Comparison of ENCODE assay signal across 23 cellular contexts in genomic region chr11:116715383-116715782, GRCh38.
"Had no signal": no experiment of that assay in that cellular context is flagged by ENCODE, and none has a peak within 500 bp of the region (broad histone marks: within the 10 kb centered on the region; RNA-seq: fewer than 3 reads in every experiment).

No MANE protein-coding gene starts in this region.

- H3K9me3 Mint-ChIP-seq: activated B cell treated with CpG ODN at 0.5 μM for 24 hours; activated CD4-positive, alpha-beta memory T cell treated with anti-CD3 and anti-CD28 coated beads for 36 hours; activated naive CD8-positive, alpha-beta T cell treated with anti-CD3 and anti-CD28 coated beads for 36 hours; mesothelial cell of epicardium; naive thymus-derived CD8-positive, alpha-beta T cell; stimulated activated naive B cell treated with anti-CD40 and anti-IgM and Interleukin-4, amounts not matched to agents 10 μg/mL and 1 μg/mL and 100 μg/mL, for 72 hours had no signal

- H3K27ac Mint-ChIP-seq: activated B cell treated with CpG ODN at 0.5 μM for 24 hours; activated CD4-positive, alpha-beta memory T cell treated with anti-CD3 and anti-CD28 coated beads for 36 hours; activated naive CD8-positive, alpha-beta T cell treated with anti-CD3 and anti-CD28 coated beads for 36 hours; mesothelial cell of epicardium; stimulated activated naive B cell treated with anti-CD40 and anti-IgM and Interleukin-4, amounts not matched to agents 10 μg/mL and 1 μg/mL and 100 μg/mL, for 72 hours had no signal

- DNase-seq: activated B cell treated with CpG ODN at 0.5 μM for 24 hours; activated CD4-positive, alpha-beta memory T cell treated with anti-CD3 and anti-CD28 coated beads for 36 hours; activated CD4-positive, alpha-beta T cell treated with anti-CD3 and anti-CD28 coated beads for 4 hours; activated naive CD4-positive, alpha-beta T cell treated with Interleukin-2 at 50 U/mL for 16 hours; activated naive CD8-positive, alpha-beta T cell treated with anti-CD3 and anti-CD28 coated beads for 36 hours; activated T-cell treated with anti-CD3 and anti-CD28 coated beads, Interleukin-2, amount 50 U/mL, for 48 hours; colonic mucosa; heart left ventricle; kidney glomerular epithelial cell; left lung; naive thymus-derived CD8-positive, alpha-beta T cell; sigmoid colon; stimulated activated CD4-positive, alpha-beta T cell treated with anti-CD3 and anti-CD28 coated beads, Interleukin-2, amount 100 ng/mL, for 48 hours; stimulated activated CD8-positive, alpha-beta memory T cell treated with anti-CD3 and anti-CD28 coated beads, Interleukin-4, amount 100 ng/mL, for 48 hours; stimulated activated naive B cell treated with anti-CD40 and anti-IgM and Interleukin-4, amounts not matched to agents 10 μg/mL and 1 μg/mL and 100 μg/mL, for 72 hours; T-helper 9 cell; testis; trophoblast cell; uterus had no signal

- FAIRE-seq: astrocyte, endometrium had no signal

- H3K4me1 ChIP-seq: breast epithelium, colonic mucosa, heart left ventricle, left lung, sigmoid colon, testis, uterus had no signal

- H3K4me3 Mint-ChIP-seq: activated B cell treated with CpG ODN at 0.5 μM for 24 hours; activated CD4-positive, alpha-beta memory T cell treated with anti-CD3 and anti-CD28 coated beads for 36 hours; activated naive CD8-positive, alpha-beta T cell treated with anti-CD3 and anti-CD28 coated beads for 36 hours; mesothelial cell of epicardium; naive thymus-derived CD8-positive, alpha-beta T cell; stimulated activated naive B cell treated with anti-CD40 and anti-IgM and Interleukin-4, amounts not matched to agents 10 μg/mL and 1 μg/mL and 100 μg/mL, for 72 hours had no signal

- H3K27ac ChIP-seq: breast epithelium, colonic mucosa, heart left ventricle, left lung, sigmoid colon, testis, uterus had no signal

- H3K9me3 ChIP-seq: breast epithelium, colonic mucosa, heart left ventricle, left lung, sigmoid colon, testis, uterus had no signal

- H3K4me1 Mint-ChIP-seq: activated B cell treated with CpG ODN at 0.5 μM for 24 hours; activated naive CD8-positive, alpha-beta T cell treated with anti-CD3 and anti-CD28 coated beads for 36 hours; mesothelial cell of epicardium; naive thymus-derived CD8-positive, alpha-beta T cell had no signal

- H3K27me3 ChIP-seq: colonic mucosa, testis, uterus had no signal

- H3K36me3 ChIP-seq: breast epithelium, colonic mucosa, heart left ventricle, left lung, sigmoid colon, uterus had no signal

- H3K27me3 Mint-ChIP-seq: activated naive CD8-positive, alpha-beta T cell treated with anti-CD3 and anti-CD28 coated beads for 36 hours had no signal

- H3K36me3 Mint-ChIP-seq: activated CD4-positive, alpha-beta memory T cell treated with anti-CD3 and anti-CD28 coated beads for 36 hours; activated naive CD8-positive, alpha-beta T cell treated with anti-CD3 and anti-CD28 coated beads for 36 hours; mesothelial cell of epicardium; naive thymus-derived CD8-positive, alpha-beta T cell; stimulated activated naive B cell treated with anti-CD40 and anti-IgM and Interleukin-4, amounts not matched to agents 10 μg/mL and 1 μg/mL and 100 μg/mL, for 72 hours had no signal

- ATAC-seq: heart left ventricle; left lung; naive thymus-derived CD8-positive, alpha-beta T cell; stimulated activated naive B cell treated with anti-CD40 and anti-IgM and Interleukin-4, amounts not matched to agents 10 μg/mL and 1 μg/mL and 100 μg/mL, for 72 hours had no signal

- H3K4me3 ChIP-seq: breast epithelium, colonic mucosa, heart left ventricle, left lung, sigmoid colon, testis, uterus had no signal
